Comparison of ENCODE assay signal across 15 cellular contexts in the genomic region with DNA sequence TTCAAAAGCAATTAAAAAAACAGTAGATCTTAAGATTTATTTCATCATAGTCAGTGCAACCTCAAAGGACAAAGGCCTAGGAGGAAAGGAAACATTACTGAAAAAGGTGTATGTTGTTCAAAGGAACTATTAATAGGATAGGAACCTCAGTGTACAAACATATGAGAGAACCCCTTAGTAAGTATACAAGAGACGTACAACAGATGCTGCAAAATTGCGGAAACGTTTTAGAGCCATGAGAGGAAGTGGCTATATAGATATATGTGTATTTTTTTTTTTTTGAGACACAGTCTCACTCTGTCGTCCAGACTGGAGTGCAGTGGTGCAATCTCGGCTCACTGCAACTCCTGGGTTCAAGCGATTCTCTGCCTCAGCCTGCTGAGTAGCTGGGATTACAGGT. TPM values are rescaled to one million over a fixed set of nuclear protein-coding genes. Genes with fewer than 3 reads are reported as not detected.
DNase-seq lines count a peak whose midpoint lies in the region; ATAC-seq and TF ChIP-seq lines count a peak whose summit lies in the region.
"Had no signal": no experiment of that assay in that cellular context is flagged by ENCODE, and none has a peak within 500 bp of the region (broad histone marks: within the 10 kb centered on the region; RNA-seq: fewer than 3 reads in every experiment).

No MANE protein-coding gene starts in this region.

- peak overlapping the region; percentile 32 for H3K27ac Mint-ChIP-seq in mesothelial cell of epicardium

- H3K4me3 ChIP-seq in HL-60 (replicated peaks; ENCODE audit: insufficient read depth, low read length): no peak overlapping the region
- H3K4me3 ChIP-seq: BLaER1 treated with 17β-estradiol and CSF1 and Interleukin-3, amounts not matched to agents 10 nM and 100 nM; GM23248 had no signal

- H3K36me3 Mint-ChIP-seq in mesothelial cell of epicardium: peaks cover 7% of the 10 kb centered on the region

- H3K27me3 ChIP-seq in HL-60 (ENCODE audit: insufficient read depth, poor library complexity, severe bottlenecking): no peaks in the 10 kb centered on the region
- H3K27me3 ChIP-seq: BLaER1 treated with 17β-estradiol and CSF1 and Interleukin-3, amounts not matched to agents 10 nM and 100 nM had no signal

- H3K4me1 Mint-ChIP-seq in mesothelial cell of epicardium: peaks cover 38% of the 10 kb centered on the region

- no peaks in the 10 kb centered on the region for H3K9me3 Mint-ChIP-seq in mesothelial cell of epicardium
- H3K9me3 Mint-ChIP-seq: CD4-positive, alpha-beta memory T cell had no signal

- TF ChIP-seq CTCF in HL-60 (IDR thresholded peaks at IDR 0.05; ENCODE audit: insufficient read depth, low read length) (no peak), mesothelial cell of epicardium (IDR thresholded peaks at IDR 0.05; ENCODE audit: unreplicated experiment) (no peak), omental fat pad (IDR thresholded peaks at IDR 0.05) (no peak)

- DNase-seq in CD1c-positive myeloid dendritic cell (ENCODE audit: extremely low spot score) (peak; percentile 16), HL-60 (ENCODE audit: low read depth in 1 of 2, low spot score in 1 of 2) (peak in 1 of 2 experiments; percentile 81), NOMO-1 treated with DMSO at 0.1 percent for 48 hours (lab: John Stamatoyannopoulos, UW; ENCODE audit: unreplicated experiment) (peak; percentile 69), mesothelial cell of epicardium (ENCODE audit: low spot score in 2 of 2, unreplicated experiment in 2 of 2) (no peak), omental fat pad (ENCODE audit: low spot score) (no peak), SKM-1 treated with dmso at 0.1 percent for 144 hours (lab: John Stamatoyannopoulos, UW; ENCODE audit: unreplicated experiment) (no peak), DMS153 treated with DMSO at 0.1 percent for 48 hours (lab: John Stamatoyannopoulos, UW; ENCODE audit: unreplicated experiment) (no peak)
- DNase-seq: ACHN; Caco-2; CD4-positive, alpha-beta memory T cell; DMS53; GM23248; IMR-90 had no signal

- H3K27me3 Mint-ChIP-seq in mesothelial cell of epicardium (ENCODE audit: low read depth): no peaks in the 10 kb centered on the region
- H3K27me3 Mint-ChIP-seq: CD4-positive, alpha-beta memory T cell had no signal

- H3K4me3 Mint-ChIP-seq in mesothelial cell of epicardium: no peak overlapping the region
- H3K4me3 Mint-ChIP-seq: CD4-positive, alpha-beta memory T cell had no signal

- peak overlapping the region; percentile 14 for H3K27ac ChIP-seq in HL-60 (replicated peaks)
- H3K27ac ChIP-seq: BLaER1 treated with 17β-estradiol and CSF1 and Interleukin-3, amounts not matched to agents 10 nM and 100 nM; GM23248 had no signal

- ATAC-seq in omental fat pad (ENCODE audit: low FRiP score) (no peak), GM18519 (IDR thresholded peaks at IDR 0.05; ENCODE audit: low FRiP score, unreplicated experiment) (no peak)

RNA-seq across cellular contexts. Expression of gene PIK3C3, which starts 22.2 kb away (rescaled TPM):
- 72.1 to 78.4 TPM (median 74.6 TPM) in 3 replicates for total RNA-seq in mesothelial cell of epicardium
- total RNA-seq in omental fat pad: 10 to 100 TPM; 34.3 to 66.5 (median 38.0) TPM

Comparison
In these comparisons a context has a peak if more than half of its experiments do, and no peak if none do; other contexts are left out.
1. DNase-seq: peak in CD1c-positive myeloid dendritic cell (single experiment) and NOMO-1 treated with DMSO at 0.1 percent for 48 hours (single experiment); none in mesothelial cell of epicardium (0 of 2), omental fat pad (single experiment), SKM-1 treated with dmso at 0.1 percent for 144 hours (single experiment) and DMS153 treated with DMSO at 0.1 percent for 48 hours (single experiment).